In the genomic region with DNA sequence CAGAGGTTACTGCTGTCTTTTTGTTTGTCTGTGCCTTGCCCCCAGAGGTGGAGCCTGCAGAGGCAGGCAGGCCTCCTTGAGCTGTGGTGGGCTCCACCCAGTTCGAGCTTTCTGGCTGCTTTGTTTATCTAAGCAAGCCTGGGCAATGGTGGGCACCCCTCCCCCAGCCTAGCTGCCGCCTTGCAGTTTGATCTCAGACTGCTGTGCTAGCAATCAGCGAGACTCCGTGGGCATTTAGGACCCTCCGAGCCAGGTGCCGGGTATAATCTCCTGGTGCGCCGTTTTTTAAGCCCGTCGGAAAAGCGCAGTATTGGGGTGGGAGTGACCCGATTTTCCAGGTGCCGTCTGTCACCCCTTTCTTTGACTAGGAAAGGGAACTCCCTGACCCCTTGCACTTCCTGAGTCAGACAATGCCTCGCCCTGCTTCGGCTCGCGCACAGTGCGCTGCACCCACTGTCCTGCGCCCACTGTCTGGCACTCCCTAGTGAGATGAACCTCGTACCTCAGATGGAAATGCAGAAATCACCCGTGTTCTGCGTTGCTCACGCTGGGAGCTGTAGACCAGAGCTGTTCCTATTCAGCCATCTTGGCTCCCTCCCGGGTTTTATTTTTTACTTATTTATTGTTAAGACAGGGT, we compare ENCODE assay signal across 2 cellular contexts. TPM values are rescaled to one million over a fixed set of nuclear protein-coding genes. Genes with fewer than 3 reads are reported as not detected.
"Had no signal": no experiment of that assay in that cellular context is flagged by ENCODE, and none has a peak within 500 bp of the region (broad histone marks: within the 10 kb centered on the region; RNA-seq: fewer than 3 reads in every experiment).

No MANE protein-coding gene starts in this region.

RNA-seq across cellular contexts. Expression of a gene that starts 16.8 kb away (rescaled TPM):
- total RNA-seq: OCI-LY7, SJSA1 had no signal
